Comparison of ENCODE assay signal across 8 cellular contexts in genomic region chr22:50529416-50530279, GRCh38. TPM values are rescaled to one million over a fixed set of nuclear protein-coding genes. Genes with fewer than 3 reads are reported as not detected.
DNase-seq lines count a peak whose midpoint lies in the region; ATAC-seq and TF ChIP-seq lines count a peak whose summit lies in the region.

Gene TYMP, minus strand, starts transcription at chr22:50530012. Its CDS starts 303 bp downstream, at chr22:50529709.

- H3K27ac ChIP-seq in HL-60 (replicated peaks) (peak within 1 kb of the TSS; percentile 99), thymus (ENCODE audit: low read depth) (peak within 1 kb of the TSS; percentile 97)
- peak within 1 kb of the TSS; percentile 84 for H3K27ac ChIP-seq in naive thymus-derived CD4-positive, alpha-beta T cell (ENCODE audit: low read depth, low read length)

- no peaks in the 10 kb centered on the region for H3K9me3 Mint-ChIP-seq in activated CD8-positive, alpha-beta T cell treated with anti-CD3 and anti-CD28 coated beads, Interleukin-2, amount 10 ng/mL, durations not matched to agents 7 days and 5 days (ENCODE audit: insufficient read depth)
- no peaks in the 10 kb centered on the region for H3K9me3 Mint-ChIP-seq in naive thymus-derived CD4-positive, alpha-beta T cell

- H3K36me3 ChIP-seq in naive thymus-derived CD4-positive, alpha-beta T cell (ENCODE audit: control insufficient read depth in 2 of 3, insufficient read depth in 3 of 3, low read length in 3 of 3), result no peaks in the 10 kb centered on the region
- H3K36me3 ChIP-seq in thymus (ENCODE audit: control insufficient read depth, insufficient read depth), result peaks cover 3% of the 10 kb centered on the region

- 19% methylated on average over 105 of the region's 105 CpGs for WGBS in thymus

- peaks cover 52% of the 10 kb centered on the region for H3K4me1 Mint-ChIP-seq in activated CD8-positive, alpha-beta T cell treated with anti-CD3 and anti-CD28 coated beads, Interleukin-2, amount 10 ng/mL, durations not matched to agents 7 days and 5 days (ENCODE audit: low read depth)
- peaks cover 3 to 51% (median 34%) of the 10 kb centered on the region in 7 donors for H3K4me1 Mint-ChIP-seq in naive thymus-derived CD4-positive, alpha-beta T cell

- intact Hi-C loops in naive thymus-derived CD4-positive, alpha-beta T cell (cut with micrococcal nuclease), result loop anchor here (1.0 to 10.0 kb wide), 6 partner anchors 15 to 565 kb away; partner anchors contain the start of genes HDAC10 (in 1 of the 2), KLHDC7B (in 1 of the 2), NCAPH2 (in 1 of the 2) and PIM3 (in 1 of the 2)

- peak; percentile 28 for ATAC-seq in activated CD8-positive, alpha-beta T cell treated with anti-CD3 and anti-CD28 coated beads, Interleukin-2, amount 10 ng/mL, durations not matched to agents 7 days and 5 days
- ATAC-seq in naive thymus-derived CD4-positive, alpha-beta T cell, result peak; percentile 22

- no peak for TF ChIP-seq CTCF in GM12875 (IDR thresholded peaks at IDR 0.05; ENCODE audit: borderline replicate concordance, insufficient read depth, low read depth, low read length)
- TF ChIP-seq CTCF in HL-60 (IDR thresholded peaks at IDR 0.05; ENCODE audit: insufficient read depth, low read length), result no peak

- DNase-seq in HL-60 (ENCODE audit: low read depth in 1 of 2, low spot score in 1 of 2), result peak in 1 of 2 experiments; percentile 70
- peak; percentile 85 for DNase-seq in activated CD8-positive, alpha-beta T cell treated with anti-CD3 and anti-CD28 coated beads, Interleukin-2, amount 10 ng/mL, durations not matched to agents 7 days and 5 days
- DNase-seq in erythroblast (lab: John Stamatoyannopoulos, UW), result peak; percentile 67 to 72
- peak in 4 of 9 donors; percentile 33 to 89 (median 52) for DNase-seq in naive thymus-derived CD4-positive, alpha-beta T cell
- no peak for DNase-seq in DMS114 treated with DMSO at 0.1 percent for 48 hours (lab: John Stamatoyannopoulos, UW; ENCODE audit: unreplicated experiment)
- no peak for DNase-seq in NCI-H510A treated with DMSO at 0.1 percent for 48 hours (lab: John Stamatoyannopoulos, UW)

- H3K9me3 ChIP-seq in naive thymus-derived CD4-positive, alpha-beta T cell (ENCODE audit: control insufficient read depth in 2 of 3, low read length in 3 of 3), result no peaks in the 10 kb centered on the region
- H3K9me3 ChIP-seq in thymus (ENCODE audit: control insufficient read depth), result peaks cover 1% of the 10 kb centered on the region

- H3K27me3 ChIP-seq in HL-60 (ENCODE audit: insufficient read depth, poor library complexity, severe bottlenecking) (no peaks in the 10 kb centered on the region), thymus (ENCODE audit: control insufficient read depth, insufficient read depth) (peaks cover 58% of the 10 kb centered on the region)
- no peaks in the 10 kb centered on the region for H3K27me3 ChIP-seq in naive thymus-derived CD4-positive, alpha-beta T cell (ENCODE audit: control insufficient read depth in 2 of 2, insufficient read depth in 2 of 2, low read length in 2 of 2)

- H3K4me3 ChIP-seq in GM12875 (ENCODE audit: low read depth, low read length) (peak within 1 kb of the TSS; percentile 82), HL-60 (replicated peaks; ENCODE audit: insufficient read depth, low read length) (peak within 1 kb of the TSS; percentile 58), thymus (ENCODE audit: low read length) (peak within 1 kb of the TSS; percentile 50)
- peak within 1 kb of the TSS; percentile 86 for H3K4me3 ChIP-seq in naive thymus-derived CD4-positive, alpha-beta T cell (ENCODE audit: low read length)

- H3K36me3 Mint-ChIP-seq in activated CD8-positive, alpha-beta T cell treated with anti-CD3 and anti-CD28 coated beads, Interleukin-2, amount 10 ng/mL, durations not matched to agents 7 days and 5 days (ENCODE audit: low read depth), result peaks cover 40% of the 10 kb centered on the region
- peaks cover 0 to 25% (median 0%) of the 10 kb centered on the region in 5 donors for H3K36me3 Mint-ChIP-seq in naive thymus-derived CD4-positive, alpha-beta T cell

- POLR2A ChIA-PET in activated CD8-positive, alpha-beta T cell treated with anti-CD3 and anti-CD28 coated beads, Interleukin-2, amount 10 ng/mL, durations not matched to agents 7 days and 5 days (lab: Charles Lee), result interaction anchor here (0.6 to 8.7 kb wide), 11 partner anchors 9 to 169 kb away, joined by 3 to 335 read pairs (median 5); partner anchors contain the start of genes KLHDC7B, LMF2, NCAPH2 and SYCE3
- POLR2A ChIA-PET in naive thymus-derived CD4-positive, alpha-beta T cell (lab: Charles Lee), result interaction anchor here (0.6 to 7.1 kb wide), 7 partner anchors 10 to 98 kb away, joined by 3 to 127 read pairs (median 77); partner anchors contain the start of genes ARSA, LMF2 and NCAPH2

- H3K27ac Mint-ChIP-seq in activated CD8-positive, alpha-beta T cell treated with anti-CD3 and anti-CD28 coated beads, Interleukin-2, amount 10 ng/mL, durations not matched to agents 7 days and 5 days, result peak within 1 kb of the TSS; percentile 100
- peak within 1 kb of the TSS in 7 of 9 donors; percentile 84 to 100 (median 92) for H3K27ac Mint-ChIP-seq in naive thymus-derived CD4-positive, alpha-beta T cell

- peaks cover 7 to 17% of the 10 kb centered on the region in 2 donors for H3K4me1 ChIP-seq in naive thymus-derived CD4-positive, alpha-beta T cell (ENCODE audit: control insufficient read depth in 2 of 2, insufficient read depth in 2 of 2, low read length in 2 of 2)
- peaks cover 16% of the 10 kb centered on the region for H3K4me1 ChIP-seq in thymus (ENCODE audit: control insufficient read depth, insufficient read depth, low read length)

- CTCF ChIA-PET in activated CD8-positive, alpha-beta T cell treated with anti-CD3 and anti-CD28 coated beads, Interleukin-2, amount 10 ng/mL, durations not matched to agents 7 days and 5 days (lab: Charles Lee), result interaction anchor here (0.6 to 6.5 kb wide), 6 partner anchors 8 to 277 kb away, joined by 3 to 116 read pairs (median 4); partner anchors contain the start of gene SYCE3
- CTCF ChIA-PET in naive thymus-derived CD4-positive, alpha-beta T cell (lab: Charles Lee), result interaction anchor here (1.0 to 1.1 kb wide), 2 partner anchors 33 to 92 kb away, joined by 3 read pairs; partner anchors contain the start of gene SYCE3

- H3K27me3 Mint-ChIP-seq in activated CD8-positive, alpha-beta T cell treated with anti-CD3 and anti-CD28 coated beads, Interleukin-2, amount 10 ng/mL, durations not matched to agents 7 days and 5 days (ENCODE audit: low read depth), result no peaks in the 10 kb centered on the region
- peaks cover 0 to 5% (median 0%) of the 10 kb centered on the region in 5 donors for H3K27me3 Mint-ChIP-seq in naive thymus-derived CD4-positive, alpha-beta T cell

- TF ChIP-seq POLR2A in erythroblast (IDR thresholded peaks at IDR 0.05; ENCODE audit: low read length), result peak; percentile 39

- peak within 1 kb of the TSS; percentile 94 for H3K4me3 Mint-ChIP-seq in activated CD8-positive, alpha-beta T cell treated with anti-CD3 and anti-CD28 coated beads, Interleukin-2, amount 10 ng/mL, durations not matched to agents 7 days and 5 days
- peak within 1 kb of the TSS; percentile 80 to 96 (median 87) for H3K4me3 Mint-ChIP-seq in naive thymus-derived CD4-positive, alpha-beta T cell

RNA-seq across cellular contexts. Expression of gene TYMP, which starts in this region (rescaled TPM):
- 10 to 100 TPM; 71.8 to 76.6 TPM for total RNA-seq in activated CD8-positive, alpha-beta T cell treated with anti-CD3 and anti-CD28 coated beads, Interleukin-2, amount 10 ng/mL, durations not matched to agents 7 days and 5 days
- 100 to 1,000 TPM in 2 of 5 experiments, 10 to 100 TPM in 1, 1 to 10 TPM in 2; 5.4 to 161 (median 20.4) TPM for total RNA-seq in naive thymus-derived CD4-positive, alpha-beta T cell
- polyA plus RNA-seq in naive thymus-derived CD4-positive, alpha-beta T cell, result 1 to 10 TPM; 2.7 to 2.8 TPM
- polyA plus RNA-seq in thymus, result 156 TPM

Comparison
In these comparisons a context has a peak if more than half of its experiments do, and no peak if none do; other contexts are left out.
1. RNA of gene TYMP (polyA plus RNA-seq): 156 TPM in thymus (single experiment); 2.7 to 2.8 TPM in naive thymus-derived CD4-positive, alpha-beta T cell; every median in the first group is over 10 times any median in the second.
2. DNase-seq: peak in activated CD8-positive, alpha-beta T cell treated with anti-CD3 and anti-CD28 coated beads, Interleukin-2, amount 10 ng/mL, durations not matched to agents 7 days and 5 days (single experiment) and erythroblast (2 of 2); none in DMS114 treated with DMSO at 0.1 percent for 48 hours (single experiment) and NCI-H510A treated with DMSO at 0.1 percent for 48 hours (single experiment).
3. Peak in every context shown above with its lines, with median percentiles within 50 percentile points of each other: H3K4me3 ChIP-seq and H3K27ac ChIP-seq.